Comparison of ENCODE assay signal across 8 cellular contexts in the genomic region with DNA sequence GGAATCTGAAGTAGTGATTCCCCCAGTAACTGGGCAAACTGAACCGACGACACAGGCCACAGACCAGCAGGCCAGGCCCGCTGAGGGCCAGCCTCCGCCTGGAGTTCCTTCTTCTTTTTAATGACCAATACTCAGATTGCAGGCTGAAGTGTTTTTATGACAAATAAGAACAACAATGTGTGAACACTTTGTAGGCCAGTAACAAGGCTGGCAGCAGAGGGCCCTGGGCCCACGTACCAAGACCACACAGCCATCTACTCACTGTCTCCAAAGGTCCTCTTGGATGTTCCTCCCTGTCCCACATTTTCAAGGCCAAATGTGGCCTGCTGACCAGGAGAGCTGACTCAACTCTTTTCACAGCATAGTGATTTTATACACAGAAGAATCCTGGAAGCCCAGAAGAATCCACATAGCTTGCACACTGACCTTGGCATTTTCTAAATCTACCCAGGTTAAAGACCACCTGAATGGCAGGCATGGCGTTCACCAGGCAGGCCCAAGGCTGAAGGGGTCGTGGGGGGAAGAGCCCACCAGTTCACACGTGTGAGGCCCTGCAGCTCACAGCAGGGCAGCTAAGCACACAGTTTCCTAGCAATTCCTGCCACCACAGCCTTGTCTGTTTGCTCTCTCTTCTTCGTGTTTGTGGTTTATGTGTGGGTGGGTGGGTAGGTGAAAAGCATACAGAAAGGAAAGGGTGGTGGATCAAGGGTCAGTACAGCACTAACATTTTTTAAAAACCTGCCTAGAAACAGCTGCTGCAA. TPM values are rescaled to one million over a fixed set of nuclear protein-coding genes. Genes with fewer than 3 reads are reported as not detected.
DNase-seq lines count a peak whose midpoint lies in the region; ATAC-seq and TF ChIP-seq lines count a peak whose summit lies in the region.

No MANE protein-coding gene starts in this region.

- in situ Hi-C loops in transverse colon (cut with MboI; ENCODE audit: low pct_ligation_motif_present in 1 of 4, low pct_unique_long_range_greater_than_20kb in 1 of 4, low sequenced_read_pairs in 3 of 4): loop anchor here in 1 of 4 donors (25.0 kb wide), 1 partner anchor 107 kb away; no protein-coding TSS in a partner anchor

- H3K27me3 ChIP-seq in layer of hippocampus (ENCODE audit: control insufficient read depth, insufficient read depth, low read length) (no peaks in the 10 kb centered on the region), transverse colon (no peaks in the 10 kb centered on the region)

- DNase-seq in AG10803 (ENCODE audit: low read depth) (peak; percentile 28), transverse colon (no peak), islet precursor cell (no peak), cerebellar nuclear complex (lab: John Stamatoyannopoulos, UW) (no peak)
- no peak for DNase-seq in central memory CD4-positive, alpha-beta T cell

- peak; percentile 25 for ATAC-seq in GM21360 (IDR thresholded peaks at IDR 0.05; ENCODE audit: unreplicated experiment)

- no peaks in the 10 kb centered on the region for H3K9me3 ChIP-seq in transverse colon

- H3K4me3 ChIP-seq in AG10803 (ENCODE audit: low read length): no peak overlapping the region
- H3K4me3 ChIP-seq in transverse colon: no peak overlapping the region

- H3K4me1 ChIP-seq in transverse colon: peaks cover 4 to 53% (median 12%) of the 10 kb centered on the region in 4 donors

- 63 to 69% methylated on average over 3 to 9 of the region's 9 CpGs for WGBS in transverse colon (ENCODE audit: low coverage in 1 of 2), 2 donors

- peak overlapping the region; percentile 65 for H3K27ac ChIP-seq in VCaP
- H3K27ac ChIP-seq in layer of hippocampus (ENCODE audit: low read depth, low read length): peak overlapping the region; percentile 72
- H3K27ac ChIP-seq in transverse colon: peak overlapping the region; percentile 40 to 69 (median 57)

- no peaks in the 10 kb centered on the region for H3K36me3 ChIP-seq in transverse colon

- TF ChIP-seq CTCF in AG10803 (conservative IDR thresholded peaks at IDR 0.05; ENCODE audit: low read length) (no peak), VCaP (conservative IDR thresholded peaks at IDR 0.05) (no peak), transverse colon (IDR thresholded peaks at IDR 0.05) (no peak)

- no peak for TF ChIP-seq EP300 in transverse colon (IDR thresholded peaks at IDR 0.05; ENCODE audit: low read depth)

- TF ChIP-seq POLR2A in transverse colon (IDR thresholded peaks at IDR 0.05): no peak

- intact Hi-C loops in transverse colon (cut with DNase I; ENCODE audit: low total_unique reads): loop anchor here (5.0 kb wide), 1 partner anchor 1857 kb away; no protein-coding TSS in a partner anchor

RNA-seq across cellular contexts. Expression of a gene that starts 13.3 kb away (rescaled TPM):
- total RNA-seq in transverse colon: 10 to 100 TPM in 3 of 4 donors, not detected in 1; 33.3 to 80.4 (median 37.0) TPM
